1 cellular context compared by ENCODE assay signal in the genomic region with DNA sequence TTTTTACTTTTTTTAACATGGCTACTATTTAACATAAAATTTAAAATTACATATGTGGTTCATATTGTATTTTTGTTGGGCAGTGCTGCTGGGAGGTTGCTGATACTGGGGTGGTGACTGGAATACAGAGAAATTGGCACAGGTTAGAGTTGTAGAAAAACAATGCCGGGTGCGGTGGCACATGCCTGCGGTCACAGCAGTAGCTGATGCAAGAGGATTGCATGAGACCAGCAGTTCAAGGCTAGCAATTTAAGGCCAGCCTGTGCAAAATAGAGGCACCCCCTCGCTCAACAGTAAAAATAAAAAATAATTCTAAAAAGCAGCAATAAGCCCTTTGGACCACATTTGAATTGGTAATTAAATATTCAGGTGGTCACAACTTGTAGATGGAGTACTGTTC.
TF ChIP-seq lines count a peak whose summit lies in the region.

No MANE protein-coding gene starts in this region.

TF ChIP-seq in K562, 482 proteins besides CTCF, POLR2A, EP300 and RAD21 (continued from another document):
- TF ChIP-seq, protein P1, sequence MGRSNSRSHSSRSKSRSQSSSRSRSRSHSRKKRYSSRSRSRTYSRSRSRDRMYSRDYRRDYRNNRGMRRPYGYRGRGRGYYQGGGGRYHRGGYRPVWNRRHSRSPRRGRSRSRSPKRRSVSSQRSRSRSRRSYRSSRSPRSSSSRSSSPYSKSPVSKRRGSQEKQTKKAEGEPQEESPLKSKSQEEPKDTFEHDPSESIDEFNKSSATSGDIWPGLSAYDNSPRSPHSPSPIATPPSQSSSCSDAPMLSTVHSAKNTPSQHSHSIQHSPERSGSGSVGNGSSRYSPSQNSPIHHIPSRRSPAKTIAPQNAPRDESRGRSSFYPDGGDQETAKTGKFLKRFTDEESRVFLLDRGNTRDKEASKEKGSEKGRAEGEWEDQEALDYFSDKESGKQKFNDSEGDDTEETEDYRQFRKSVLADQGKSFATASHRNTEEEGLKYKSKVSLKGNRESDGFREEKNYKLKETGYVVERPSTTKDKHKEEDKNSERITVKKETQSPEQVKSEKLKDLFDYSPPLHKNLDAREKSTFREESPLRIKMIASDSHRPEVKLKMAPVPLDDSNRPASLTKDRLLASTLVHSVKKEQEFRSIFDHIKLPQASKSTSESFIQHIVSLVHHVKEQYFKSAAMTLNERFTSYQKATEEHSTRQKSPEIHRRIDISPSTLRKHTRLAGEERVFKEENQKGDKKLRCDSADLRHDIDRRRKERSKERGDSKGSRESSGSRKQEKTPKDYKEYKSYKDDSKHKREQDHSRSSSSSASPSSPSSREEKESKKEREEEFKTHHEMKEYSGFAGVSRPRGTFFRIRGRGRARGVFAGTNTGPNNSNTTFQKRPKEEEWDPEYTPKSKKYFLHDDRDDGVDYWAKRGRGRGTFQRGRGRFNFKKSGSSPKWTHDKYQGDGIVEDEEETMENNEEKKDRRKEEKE (IDR thresholded peaks at IDR 0.05; ENCODE audit: borderline replicate concordance in 1 of 2, control insufficient read depth in 1 of 2, low read depth in 2 of 2, low read length in 1 of 2) = no peak
- TF ChIP-seq, protein P2, sequence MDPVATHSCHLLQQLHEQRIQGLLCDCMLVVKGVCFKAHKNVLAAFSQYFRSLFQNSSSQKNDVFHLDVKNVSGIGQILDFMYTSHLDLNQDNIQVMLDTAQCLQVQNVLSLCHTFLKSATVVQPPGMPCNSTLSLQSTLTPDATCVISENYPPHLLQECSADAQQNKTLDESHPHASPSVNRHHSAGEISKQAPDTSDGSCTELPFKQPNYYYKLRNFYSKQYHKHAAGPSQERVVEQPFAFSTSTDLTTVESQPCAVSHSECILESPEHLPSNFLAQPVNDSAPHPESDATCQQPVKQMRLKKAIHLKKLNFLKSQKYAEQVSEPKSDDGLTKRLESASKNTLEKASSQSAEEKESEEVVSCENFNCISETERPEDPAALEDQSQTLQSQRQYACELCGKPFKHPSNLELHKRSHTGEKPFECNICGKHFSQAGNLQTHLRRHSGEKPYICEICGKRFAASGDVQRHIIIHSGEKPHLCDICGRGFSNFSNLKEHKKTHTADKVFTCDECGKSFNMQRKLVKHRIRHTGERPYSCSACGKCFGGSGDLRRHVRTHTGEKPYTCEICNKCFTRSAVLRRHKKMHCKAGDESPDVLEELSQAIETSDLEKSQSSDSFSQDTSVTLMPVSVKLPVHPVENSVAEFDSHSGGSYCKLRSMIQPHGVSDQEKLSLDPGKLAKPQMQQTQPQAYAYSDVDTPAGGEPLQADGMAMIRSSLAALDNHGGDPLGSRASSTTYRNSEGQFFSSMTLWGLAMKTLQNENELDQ (CRISPR knock-in tag; IDR thresholded peaks at IDR 0.05; ENCODE audit: borderline replicate concordance) = no peak
- TF ChIP-seq E2F3 (CRISPR knock-in tag; IDR thresholded peaks at IDR 0.05) (no peak), GATA2 (CRISPR knock-in tag; IDR thresholded peaks at IDR 0.05) (no peak), ZNF785 (CRISPR knock-in tag; IDR thresholded peaks at IDR 0.05) (no peak), BHLHE40 (IDR thresholded peaks at IDR 0.05; ENCODE audit: low read length) (peak; percentile 44; the same call in 1 of the 2 replicates)
- TF ChIP-seq, protein P3, sequence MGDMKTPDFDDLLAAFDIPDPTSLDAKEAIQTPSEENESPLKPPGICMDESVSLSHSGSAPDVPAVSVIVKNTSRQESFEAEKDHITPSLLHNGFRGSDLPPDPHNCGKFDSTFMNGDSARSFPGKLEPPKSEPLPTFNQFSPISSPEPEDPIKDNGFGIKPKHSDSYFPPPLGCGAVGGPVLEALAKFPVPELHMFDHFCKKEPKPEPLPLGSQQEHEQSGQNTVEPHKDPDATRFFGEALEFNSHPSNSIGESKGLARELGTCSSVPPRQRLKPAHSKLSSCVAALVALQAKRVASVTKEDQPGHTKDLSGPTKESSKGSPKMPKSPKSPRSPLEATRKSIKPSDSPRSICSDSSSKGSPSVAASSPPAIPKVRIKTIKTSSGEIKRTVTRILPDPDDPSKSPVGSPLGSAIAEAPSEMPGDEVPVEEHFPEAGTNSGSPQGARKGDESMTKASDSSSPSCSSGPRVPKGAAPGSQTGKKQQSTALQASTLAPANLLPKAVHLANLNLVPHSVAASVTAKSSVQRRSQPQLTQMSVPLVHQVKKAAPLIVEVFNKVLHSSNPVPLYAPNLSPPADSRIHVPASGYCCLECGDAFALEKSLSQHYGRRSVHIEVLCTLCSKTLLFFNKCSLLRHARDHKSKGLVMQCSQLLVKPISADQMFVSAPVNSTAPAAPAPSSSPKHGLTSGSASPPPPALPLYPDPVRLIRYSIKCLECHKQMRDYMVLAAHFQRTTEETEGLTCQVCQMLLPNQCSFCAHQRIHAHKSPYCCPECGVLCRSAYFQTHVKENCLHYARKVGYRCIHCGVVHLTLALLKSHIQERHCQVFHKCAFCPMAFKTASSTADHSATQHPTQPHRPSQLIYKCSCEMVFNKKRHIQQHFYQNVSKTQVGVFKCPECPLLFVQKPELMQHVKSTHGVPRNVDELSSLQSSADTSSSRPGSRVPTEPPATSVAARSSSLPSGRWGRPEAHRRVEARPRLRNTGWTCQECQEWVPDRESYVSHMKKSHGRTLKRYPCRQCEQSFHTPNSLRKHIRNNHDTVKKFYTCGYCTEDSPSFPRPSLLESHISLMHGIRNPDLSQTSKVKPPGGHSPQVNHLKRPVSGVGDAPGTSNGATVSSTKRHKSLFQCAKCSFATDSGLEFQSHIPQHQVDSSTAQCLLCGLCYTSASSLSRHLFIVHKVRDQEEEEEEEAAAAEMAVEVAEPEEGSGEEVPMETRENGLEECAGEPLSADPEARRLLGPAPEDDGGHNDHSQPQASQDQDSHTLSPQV (IDR thresholded peaks at IDR 0.05) = no peak
